ENCODE assay signal across 9 cellular contexts in the genomic region with DNA sequence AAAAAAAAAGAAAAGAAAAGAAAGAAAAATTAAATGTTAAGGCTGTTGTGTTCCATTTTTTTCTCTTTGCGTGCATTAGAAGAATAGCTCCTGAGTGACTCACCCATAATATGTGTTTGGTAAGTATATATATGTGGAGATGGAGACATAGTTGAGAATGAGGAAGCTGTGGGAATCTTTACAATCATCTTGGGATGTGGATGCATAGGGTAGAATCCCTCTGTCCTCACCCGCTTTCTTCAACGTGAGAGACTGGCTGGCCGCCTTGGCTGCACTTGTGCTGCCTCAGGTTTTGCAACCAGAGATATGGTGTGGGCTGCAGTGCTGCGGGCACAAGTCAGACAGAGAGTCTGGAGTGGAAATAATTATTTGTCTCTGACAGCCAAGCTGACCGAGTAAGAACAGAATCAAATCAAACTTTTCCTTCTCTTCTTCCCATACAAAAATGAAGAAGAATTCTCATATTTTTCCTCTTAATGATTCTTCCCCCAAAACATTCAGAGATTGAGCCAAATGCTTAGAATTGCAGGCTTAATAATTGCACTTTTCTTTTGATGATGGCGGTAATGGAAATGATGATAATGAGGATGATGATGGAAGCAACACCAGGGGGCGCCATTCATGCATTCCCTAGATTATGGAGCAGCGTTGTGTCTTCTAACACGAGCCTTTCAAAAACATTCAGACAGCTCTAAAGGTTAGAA. TPM values are rescaled to one million over a fixed set of nuclear protein-coding genes. Genes with fewer than 3 reads are reported as not detected.
DNase-seq lines count a peak whose midpoint lies in the region; ATAC-seq and TF ChIP-seq lines count a peak whose summit lies in the region.
"Had no signal": no experiment of that assay in that cellular context is flagged by ENCODE, and none has a peak within 500 bp of the region (broad histone marks: within the 10 kb centered on the region; RNA-seq: fewer than 3 reads in every experiment).

No MANE protein-coding gene starts in this region.

- peaks cover 4% of the 10 kb centered on the region for H3K9me3 Mint-ChIP-seq in neural crest cell
- H3K9me3 Mint-ChIP-seq: stimulated activated naive CD8-positive, alpha-beta T cell treated with anti-CD3 and anti-CD28 coated beads, Interleukin-15, Interleukin-2, amounts not matched to agents 100 ng/mL and 50 ng/mL, for 24 hours had no signal

- H3K4me1 ChIP-seq in DOHH2 (ENCODE audit: control insufficient read depth, low read length) = no peaks in the 10 kb centered on the region
- no peaks in the 10 kb centered on the region for H3K4me1 ChIP-seq in Loucy (ENCODE audit: insufficient read depth, low read length, poor library complexity, severe bottlenecking)

- no peaks in the 10 kb centered on the region for H3K36me3 Mint-ChIP-seq in neural crest cell (ENCODE audit: low read depth)

- H3K9me3 ChIP-seq in DOHH2 (ENCODE audit: control insufficient read depth, insufficient read depth, low read length) = no peaks in the 10 kb centered on the region
- H3K9me3 ChIP-seq in Loucy (ENCODE audit: insufficient read depth, low read depth, low read length) = no peaks in the 10 kb centered on the region
- H3K9me3 ChIP-seq in MG63 = no peaks in the 10 kb centered on the region

- H3K27me3 ChIP-seq in DOHH2 (ENCODE audit: control insufficient read depth, low read length) = no peaks in the 10 kb centered on the region
- H3K27me3 ChIP-seq in Loucy (ENCODE audit: insufficient read depth, low read length, poor library complexity, severe bottlenecking) = no peaks in the 10 kb centered on the region
- no peaks in the 10 kb centered on the region for H3K27me3 ChIP-seq in MG63

- DNase-seq in cardiac fibroblast (ENCODE audit: low read depth in 2 of 2) = peak; percentile 37 to 38
- peak; percentile 9 for DNase-seq in neural crest cell (ENCODE audit: low read depth, low spot score)
- DNase-seq in putamen (ENCODE audit: low spot score) = no peak
- DNase-seq in NCI-H1930 (lab: John Stamatoyannopoulos, UW) = no peak
- DNase-seq in MG63 = no peak

- H4K20me1 ChIP-seq in DOHH2 (ENCODE audit: control insufficient read depth, insufficient read depth, low read depth, low read length) (no peaks in the 10 kb centered on the region), Loucy (ENCODE audit: insufficient read depth, low read length, poor library complexity, severe bottlenecking) (no peaks in the 10 kb centered on the region)

- H3F3A ChIP-seq in DOHH2 (ENCODE audit: control insufficient read depth, insufficient read depth) (no peaks in the 10 kb centered on the region), Loucy (ENCODE audit: low read depth) (no peaks in the 10 kb centered on the region)

- H3K4me3 ChIP-seq in DOHH2 (ENCODE audit: low read length) (no peak overlapping the region), Loucy (ENCODE audit: low read length, poor library complexity, severe bottlenecking) (no peak overlapping the region), cardiac fibroblast (replicated peaks in 1 of 2; ENCODE audit: low read depth in 2 of 2, low read length in 2 of 2) (no peak overlapping the region), MG63 (no peak overlapping the region)

- ATAC-seq in GM19351 (IDR thresholded peaks at IDR 0.05; ENCODE audit: unreplicated experiment) = no peak

- no peaks in the 10 kb centered on the region for H3K36me3 ChIP-seq in DOHH2 (ENCODE audit: control insufficient read depth, low read length)
- H3K36me3 ChIP-seq in Loucy (ENCODE audit: insufficient read depth, low read length) = no peaks in the 10 kb centered on the region
- H3K36me3 ChIP-seq in MG63 = no peaks in the 10 kb centered on the region

- H3K79me2 ChIP-seq in DOHH2 (ENCODE audit: control insufficient read depth, low read length) (no peaks in the 10 kb centered on the region), Loucy (ENCODE audit: insufficient read depth, low read length) (no peaks in the 10 kb centered on the region)

- no peak overlapping the region for H3K4me2 ChIP-seq in DOHH2 (ENCODE audit: low read length)
- no peak overlapping the region for H3K4me2 ChIP-seq in Loucy (ENCODE audit: low read depth, low read length, poor library complexity, severe bottlenecking)

- H3K9ac ChIP-seq in Loucy (ENCODE audit: low read depth, low read length, poor library complexity, severe bottlenecking) = no peak overlapping the region

- H3K27ac Mint-ChIP-seq in neural crest cell (ENCODE audit: unreplicated experiment) = no peak overlapping the region
- H3K27ac Mint-ChIP-seq: stimulated activated naive CD8-positive, alpha-beta T cell treated with anti-CD3 and anti-CD28 coated beads, Interleukin-15, Interleukin-2, amounts not matched to agents 100 ng/mL and 50 ng/mL, for 24 hours had no signal

- H3K9me2 ChIP-seq in DOHH2 (replicated peaks; ENCODE audit: control insufficient read depth, low read length) = no peaks in the 10 kb centered on the region
- no peaks in the 10 kb centered on the region for H3K9me2 ChIP-seq in Loucy (replicated peaks; ENCODE audit: low read depth, low read length)

- TF ChIP-seq CTCF in DOHH2 (IDR thresholded peaks at IDR 0.05; ENCODE audit: low read depth, low read length, poor library complexity, severe bottlenecking) = peak; percentile 58
- TF ChIP-seq CTCF in Loucy (conservative IDR thresholded peaks at IDR 0.05; ENCODE audit: low read length) = peak; percentile 81
- peak; percentile 38 for TF ChIP-seq CTCF in cardiac fibroblast (IDR thresholded peaks at IDR 0.05; ENCODE audit: low read depth, low read length)
- peak; percentile 59 for TF ChIP-seq CTCF in neural crest cell (conservative IDR thresholded peaks at IDR 0.05)

- H3K27me3 Mint-ChIP-seq in neural crest cell (ENCODE audit: low read depth) = no peaks in the 10 kb centered on the region

- no peak overlapping the region for H3K27ac ChIP-seq in DOHH2 (ENCODE audit: low read depth, low read length)

- H2AFZ ChIP-seq in Loucy (ENCODE audit: low read length) = no peak overlapping the region

- no peak overlapping the region for H3K4me3 Mint-ChIP-seq in neural crest cell
- H3K4me3 Mint-ChIP-seq: stimulated activated naive CD8-positive, alpha-beta T cell treated with anti-CD3 and anti-CD28 coated beads, Interleukin-15, Interleukin-2, amounts not matched to agents 100 ng/mL and 50 ng/mL, for 24 hours had no signal

- H3K4me1 Mint-ChIP-seq in neural crest cell = no peaks in the 10 kb centered on the region

RNA-seq across cellular contexts. Expression of gene SERPINB7, which starts 48.5 kb away (rescaled TPM):
- total RNA-seq in neural crest cell = not detected in 2 replicates
- total RNA-seq in MG63 (2014; rRNA removed; shearing (Covaris generic); ENCODE audit: low replicate concordance) = 0.99 and 4.7 TPM in 2 replicates

Comparison
In these comparisons a context has a peak if more than half of its experiments do, and no peak if none do; other contexts are left out.
1. DNase-seq: peak in cardiac fibroblast (2 of 2) and neural crest cell (single experiment); none in putamen (single experiment), NCI-H1930 (0 of 2) and MG63 (single experiment).
2. Peak in every context shown above with its lines, with median percentiles within 50 percentile points of each other: CTCF ChIP-seq.